In the genomic region with DNA sequence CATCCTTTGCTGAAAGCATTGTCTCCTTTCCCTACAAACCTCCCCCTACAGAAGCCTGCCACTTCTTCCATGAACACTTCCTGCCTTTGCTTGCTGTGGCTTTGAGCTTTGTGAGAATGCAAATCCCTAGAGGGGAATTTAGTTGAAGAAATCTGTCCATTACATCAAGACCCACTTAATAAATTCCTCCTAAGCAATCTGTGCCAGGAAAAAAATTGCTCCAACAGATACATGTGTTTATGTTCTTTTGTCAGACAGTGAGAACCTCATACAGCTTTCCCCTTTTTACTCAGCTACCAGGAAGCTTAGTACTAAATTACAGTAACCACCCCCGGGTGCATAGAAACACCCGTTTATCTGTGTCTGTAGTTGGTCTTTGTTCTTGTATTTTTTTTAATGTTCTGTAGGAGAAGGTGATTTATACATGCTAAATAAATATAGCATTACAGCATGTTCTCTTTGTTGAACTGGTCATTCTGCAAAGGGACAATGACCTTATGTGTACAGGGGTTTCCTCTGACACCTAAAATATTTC, we compare ENCODE assay signal across 18 cellular contexts. TPM values are rescaled to one million over a fixed set of nuclear protein-coding genes. Genes with fewer than 3 reads are reported as not detected.
A peak's percentile ranks its signal among the peaks of the same experiment; 100 is the strongest.
DNase-seq lines count a peak whose midpoint lies in the region; ATAC-seq and TF ChIP-seq lines count a peak whose summit lies in the region.
"Had no signal": no experiment of that assay in that cellular context is flagged by ENCODE, and none has a peak within 500 bp of the region (broad histone marks: within the 10 kb centered on the region; RNA-seq: fewer than 3 reads in every experiment).

No MANE protein-coding gene starts in this region.

- TF ChIP-seq CTCF in retinal pigment epithelial cell (conservative IDR thresholded peaks at IDR 0.05; ENCODE audit: low read depth, low read length) = no peak

- peaks cover 0 to 2% of the 10 kb centered on the region in 2 donors for H3K9me3 Mint-ChIP-seq in activated T-cell treated with anti-CD3 and anti-CD28 coated beads, Interleukin-2, amount 50 U/mL, for 72 hours
- H3K9me3 Mint-ChIP-seq: activated naive CD8-positive, alpha-beta T cell treated with anti-CD3 and anti-CD28 coated beads, Interleukin-2, amount 50 U/mL, for 24 hours had no signal

- no peak overlapping the region for H3K4me3 ChIP-seq in retinal pigment epithelial cell (ENCODE audit: low read length)
- H3K4me3 ChIP-seq: colonic mucosa, esophagus muscularis mucosa, uterus had no signal

- peak overlapping the region; percentile 36 to 86 for H3K4me3 Mint-ChIP-seq in activated T-cell treated with anti-CD3 and anti-CD28 coated beads, Interleukin-2, amount 50 U/mL, for 72 hours
- H3K4me3 Mint-ChIP-seq: activated naive CD8-positive, alpha-beta T cell treated with anti-CD3 and anti-CD28 coated beads, Interleukin-2, amount 50 U/mL, for 24 hours had no signal

- peak; percentile 78 to 90 for ATAC-seq in activated T-cell treated with anti-CD3 and anti-CD28 coated beads, Interleukin-2, amount 50 U/mL, for 72 hours (replicated peaks in 1 of 2)
- ATAC-seq in HG03521 (IDR thresholded peaks at IDR 0.05; ENCODE audit: unreplicated experiment) = no peak
- ATAC-seq: activated naive CD8-positive, alpha-beta T cell treated with anti-CD3 and anti-CD28 coated beads, Interleukin-2, amount 50 U/mL, for 24 hours had no signal

- no peak for DNase-seq in activated T-cell treated with anti-CD3 and anti-CD28 coated beads, Interleukin-2, amount 50 U/mL, for 72 hours
- no peak for DNase-seq in activated T-cell treated with anti-CD3 and anti-CD28 coated beads, Interleukin-2, amount 50 U/mL, for 48 hours
- DNase-seq in M059J (ENCODE audit: low read depth) = peak; percentile 56
- peak; percentile 92 for DNase-seq in fibroblast of gingiva (ENCODE audit: low read depth)
- DNase-seq in retinal pigment epithelial cell (ENCODE audit: low read depth) = peak; percentile 18
- DNase-seq in NCI-H1436 treated with DMSO at 0.1 percent for 48 hours (lab: John Stamatoyannopoulos, UW) = no peak
- DNase-seq in OCI-M1 (lab: John Stamatoyannopoulos, UW) = no peak
- DNase-seq: activated CD8-positive, alpha-beta memory T cell treated with anti-CD3 and anti-CD28 coated beads, Interleukin-2, amount 50 U/mL, for 4 hours; activated naive CD8-positive, alpha-beta T cell treated with anti-CD3 and anti-CD28 coated beads, Interleukin-2, amount 50 U/mL, for 24 hours; colonic mucosa; GOT3; MV-4-11; NCI-H526; Right ventricle myocardium superior; stimulated activated CD4-positive, alpha-beta T cell treated with anti-CD3 and anti-CD28 coated beads, Interleukin-2, amount 100 ng/mL, for 48 hours; uterus had no signal

- peaks cover 19% of the 10 kb centered on the region for H3K4me1 Mint-ChIP-seq in activated T-cell treated with anti-CD3 and anti-CD28 coated beads, Interleukin-2, amount 50 U/mL, for 72 hours (ENCODE audit: low read depth)
- H3K4me1 Mint-ChIP-seq: activated naive CD8-positive, alpha-beta T cell treated with anti-CD3 and anti-CD28 coated beads, Interleukin-2, amount 50 U/mL, for 24 hours had no signal

- peak overlapping the region; percentile 94 for H3K27ac Mint-ChIP-seq in activated T-cell treated with anti-CD3 and anti-CD28 coated beads, Interleukin-2, amount 50 U/mL, for 72 hours
- H3K27ac Mint-ChIP-seq: activated naive CD8-positive, alpha-beta T cell treated with anti-CD3 and anti-CD28 coated beads, Interleukin-2, amount 50 U/mL, for 24 hours had no signal

- peaks cover 12% of the 10 kb centered on the region for H3K27me3 Mint-ChIP-seq in activated T-cell treated with anti-CD3 and anti-CD28 coated beads, Interleukin-2, amount 50 U/mL, for 72 hours (ENCODE audit: low read depth)

- peaks cover 1 to 2% of the 10 kb centered on the region in 2 donors for H3K36me3 Mint-ChIP-seq in activated T-cell treated with anti-CD3 and anti-CD28 coated beads, Interleukin-2, amount 50 U/mL, for 72 hours (ENCODE audit: insufficient read depth in 2 of 2)

RNA-seq across cellular contexts. Expression of gene SH3TC2, which starts 43.9 kb away (rescaled TPM):
- under 1 TPM in 1 of 2 donors, not detected in 1; 0.24 TPM for total RNA-seq in activated T-cell treated with anti-CD3 and anti-CD28 coated beads, Interleukin-2, amount 50 U/mL, for 72 hours
- 2.4 and 7.2 TPM in 2 replicates for total RNA-seq in M059J (2014; rRNA removed; shearing (Covaris generic))

Comparison
In these comparisons a context has a peak if more than half of its experiments do, and no peak if none do; other contexts are left out.
1. DNase-seq: peak in M059J (single experiment), fibroblast of gingiva (single experiment) and retinal pigment epithelial cell (single experiment); none in activated T-cell treated with anti-CD3 and anti-CD28 coated beads, Interleukin-2, amount 50 U/mL, for 72 hours (0 of 2), activated T-cell treated with anti-CD3 and anti-CD28 coated beads, Interleukin-2, amount 50 U/mL, for 48 hours (0 of 2), NCI-H1436 treated with DMSO at 0.1 percent for 48 hours (single experiment) and OCI-M1 (single experiment).